ENCODE assay signal across 8 cellular contexts in the genomic region with DNA sequence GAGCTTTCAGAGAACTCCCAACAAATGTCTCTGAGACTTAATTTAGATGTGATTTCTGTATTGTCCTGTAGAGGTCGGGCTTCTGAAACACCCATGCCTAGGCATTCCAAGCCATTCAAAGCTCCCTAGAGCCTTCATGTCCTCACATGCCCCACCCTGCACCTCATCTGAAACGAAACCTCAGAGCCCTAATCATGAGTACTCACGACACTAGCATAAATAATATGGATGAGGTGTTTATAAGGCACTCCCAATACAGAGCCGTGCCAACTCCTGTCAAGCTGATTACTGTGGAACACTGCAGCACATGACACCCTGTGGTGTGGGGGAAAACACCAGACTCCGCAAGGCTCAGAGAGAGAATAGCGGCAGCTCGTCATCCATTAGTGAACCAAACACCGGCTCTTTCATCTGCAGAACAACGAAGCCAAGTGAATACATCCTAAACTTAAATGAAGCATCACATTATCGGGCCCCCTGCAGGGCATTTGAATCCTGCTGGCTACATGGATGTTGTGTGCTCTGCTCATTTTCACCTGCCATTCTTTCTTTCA.
A peak's percentile ranks its signal among the peaks of the same experiment; 100 is the strongest.
DNase-seq lines count a peak whose midpoint lies in the region; ATAC-seq and TF ChIP-seq lines count a peak whose summit lies in the region.

No MANE protein-coding gene starts in this region.

- H3K27me3 Mint-ChIP-seq in natural killer cell (ENCODE audit: low read depth in 2 of 2): peaks cover 15 to 25% of the 10 kb centered on the region in 2 donors
- peaks cover 8% of the 10 kb centered on the region for H3K27me3 Mint-ChIP-seq in activated naive CD8-positive, alpha-beta T cell treated with anti-CD3 and anti-CD28 coated beads, Interleukin-2, amount 50 U/mL, for 24 hours

- no peak overlapping the region for H3K27ac ChIP-seq in DOHH2 (ENCODE audit: low read depth, low read length)
- H3K27ac ChIP-seq in Karpas-422 (ENCODE audit: low read length): peak overlapping the region; percentile 53; the same call in 1 of the 2 replicates
- no peak overlapping the region for H3K27ac ChIP-seq in coronary artery

- H3K9me3 ChIP-seq in DOHH2 (ENCODE audit: control insufficient read depth, insufficient read depth, low read length) (no peaks in the 10 kb centered on the region), Karpas-422 (ENCODE audit: low read length) (no peaks in the 10 kb centered on the region)

- no peak overlapping the region for H2AFZ ChIP-seq in Karpas-422 (ENCODE audit: low read length)

- no peaks in the 10 kb centered on the region for H4K20me1 ChIP-seq in DOHH2 (ENCODE audit: control insufficient read depth, insufficient read depth, low read depth, low read length)
- no peaks in the 10 kb centered on the region for H4K20me1 ChIP-seq in Karpas-422 (ENCODE audit: insufficient read depth, low read depth, low read length)

- H3K9me2 ChIP-seq in DOHH2 (replicated peaks; ENCODE audit: control insufficient read depth, low read length): no peaks in the 10 kb centered on the region
- H3K9me2 ChIP-seq in Karpas-422 (replicated peaks; ENCODE audit: insufficient read depth, low read length): no peaks in the 10 kb centered on the region

- no peak overlapping the region for H3K4me3 ChIP-seq in DOHH2 (ENCODE audit: low read length)
- H3K4me3 ChIP-seq in Karpas-422 (ENCODE audit: low read length): no peak overlapping the region
- H3K4me3 ChIP-seq in coronary artery: no peak overlapping the region

- no peaks in the 10 kb centered on the region for H3K36me3 Mint-ChIP-seq in natural killer cell
- no peaks in the 10 kb centered on the region for H3K36me3 Mint-ChIP-seq in activated naive CD8-positive, alpha-beta T cell treated with anti-CD3 and anti-CD28 coated beads, Interleukin-2, amount 50 U/mL, for 24 hours (ENCODE audit: low read depth)

- peak; percentile 65 for ATAC-seq in GM21447 (IDR thresholded peaks at IDR 0.05; ENCODE audit: unreplicated experiment)
- ATAC-seq in natural killer cell: peak; percentile 52 to 76 (median 60)
- no peak for ATAC-seq in activated naive CD8-positive, alpha-beta T cell treated with anti-CD3 and anti-CD28 coated beads, Interleukin-2, amount 50 U/mL, for 24 hours

- no peak for TF ChIP-seq POLR2A in erythroblast (IDR thresholded peaks at IDR 0.05; ENCODE audit: low read length)

- no peak overlapping the region for H3K27ac Mint-ChIP-seq in natural killer cell
- no peak overlapping the region for H3K27ac Mint-ChIP-seq in activated naive CD8-positive, alpha-beta T cell treated with anti-CD3 and anti-CD28 coated beads, Interleukin-2, amount 50 U/mL, for 24 hours

- H3K4me1 Mint-ChIP-seq in natural killer cell: no peaks in the 10 kb centered on the region
- no peaks in the 10 kb centered on the region for H3K4me1 Mint-ChIP-seq in activated naive CD8-positive, alpha-beta T cell treated with anti-CD3 and anti-CD28 coated beads, Interleukin-2, amount 50 U/mL, for 24 hours

- H3K4me2 ChIP-seq in DOHH2 (ENCODE audit: low read length) (no peak overlapping the region; the same call in 1 of the 2 replicates), Karpas-422 (ENCODE audit: low read depth, low read length, poor library complexity, severe bottlenecking) (no peak overlapping the region)

- no peaks in the 10 kb centered on the region for H3F3A ChIP-seq in DOHH2 (ENCODE audit: control insufficient read depth, insufficient read depth)

- TF ChIP-seq CTCF in DOHH2 (IDR thresholded peaks at IDR 0.05; ENCODE audit: low read depth, low read length, poor library complexity, severe bottlenecking) (peak; percentile 77), natural killer cell (IDR thresholded peaks at IDR 0.05) (peak; percentile 61), coronary artery (IDR thresholded peaks at IDR 0.05) (no peak)

- H3K27me3 ChIP-seq in DOHH2 (ENCODE audit: control insufficient read depth, low read length) (no peaks in the 10 kb centered on the region), Karpas-422 (ENCODE audit: low read length) (no peaks in the 10 kb centered on the region)

- intact Hi-C loops in natural killer cell (cut with micrococcal nuclease): loop anchor here (5.0 kb wide), 1 partner anchor 399 kb away; no protein-coding TSS in a partner anchor

- peak; percentile 77 for DNase-seq in Karpas-422
- peak; percentile 37 for DNase-seq in RKO (ENCODE audit: low spot score)
- peak; percentile 33 to 56 for DNase-seq in erythroblast (lab: John Stamatoyannopoulos, UW)
- DNase-seq in natural killer cell: no peak
- DNase-seq in activated naive CD8-positive, alpha-beta T cell treated with anti-CD3 and anti-CD28 coated beads, Interleukin-2, amount 50 U/mL, for 24 hours: no peak
- no peak for DNase-seq in coronary artery (ENCODE audit: low spot score)

- H3K9me3 Mint-ChIP-seq in natural killer cell: no peaks in the 10 kb centered on the region
- no peaks in the 10 kb centered on the region for H3K9me3 Mint-ChIP-seq in activated naive CD8-positive, alpha-beta T cell treated with anti-CD3 and anti-CD28 coated beads, Interleukin-2, amount 50 U/mL, for 24 hours

- no peak overlapping the region for H3K9ac ChIP-seq in Karpas-422 (ENCODE audit: low read length)

- no peak overlapping the region for H3K4me3 Mint-ChIP-seq in natural killer cell
- H3K4me3 Mint-ChIP-seq in activated naive CD8-positive, alpha-beta T cell treated with anti-CD3 and anti-CD28 coated beads, Interleukin-2, amount 50 U/mL, for 24 hours: no peak overlapping the region

- H3K36me3 ChIP-seq in DOHH2 (ENCODE audit: control insufficient read depth, low read length) (no peaks in the 10 kb centered on the region), Karpas-422 (ENCODE audit: insufficient read depth, low read length) (peaks cover 90% of the 10 kb centered on the region)

- H3K4me1 ChIP-seq in DOHH2 (ENCODE audit: control insufficient read depth, low read length): 0 out of 2 replicates have a peak, but pooled peaks cover 4% of the 10 kb centered on the region
- H3K4me1 ChIP-seq in Karpas-422 (ENCODE audit: low read length): peaks cover 67% of the 10 kb centered on the region

- no peaks in the 10 kb centered on the region for H3K79me2 ChIP-seq in DOHH2 (ENCODE audit: control insufficient read depth, low read length)
- H3K79me2 ChIP-seq in Karpas-422 (ENCODE audit: low read length): no peaks in the 10 kb centered on the region; the same call in 1 of the 2 replicates

Comparison
In these comparisons a context has a peak if more than half of its experiments do, and no peak if none do; other contexts are left out.
1. DNase-seq: peak in Karpas-422 (single experiment), RKO (single experiment) and erythroblast (2 of 2); none in natural killer cell (single experiment), activated naive CD8-positive, alpha-beta T cell treated with anti-CD3 and anti-CD28 coated beads, Interleukin-2, amount 50 U/mL, for 24 hours (single experiment) and coronary artery (single experiment).